Comparison of ENCODE assay signal across 2 cellular contexts in the genomic region with DNA sequence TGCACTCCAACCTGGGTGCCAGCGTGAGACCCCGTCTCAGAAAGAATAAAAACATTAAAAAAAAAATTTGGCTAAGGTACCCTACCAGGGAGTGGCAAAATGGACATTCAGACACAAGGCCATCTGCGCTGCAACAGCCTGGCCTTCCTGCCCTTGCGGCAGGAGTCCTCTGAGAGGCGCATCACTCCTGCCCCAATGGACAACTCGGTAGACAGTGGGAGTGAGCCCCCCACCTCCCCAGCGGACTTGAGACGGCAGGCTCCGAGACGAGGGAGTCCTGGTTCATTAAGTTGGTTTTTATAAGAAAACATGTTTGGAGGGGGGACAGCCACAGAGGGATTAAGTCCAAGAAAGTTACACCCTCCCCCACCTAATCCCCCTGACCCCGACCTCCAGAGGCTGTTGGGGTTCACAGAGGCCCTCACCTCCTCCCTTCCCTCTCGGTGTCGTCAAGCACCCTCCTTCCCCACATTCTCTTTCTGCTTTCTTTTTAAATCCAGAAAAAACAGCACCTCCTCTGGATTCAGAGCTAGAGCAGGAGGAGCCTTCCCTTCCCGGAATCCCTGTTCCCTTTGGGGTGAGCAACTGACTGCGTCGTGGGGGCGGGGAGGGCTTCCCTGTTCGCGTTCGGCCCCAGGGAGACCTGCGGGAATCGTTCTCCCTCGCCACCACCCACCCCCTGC.
TF ChIP-seq lines count a peak whose summit lies in the region.

No MANE protein-coding gene starts in this region.

TF ChIP-seq in A549, 52 proteins besides CTCF, POLR2A, EP300 and RAD21:
- TF ChIP-seq HOXA7 (CRISPR knock-in tag; IDR thresholded peaks at IDR 0.05), result peak; percentile 78; the same call in 1 of the 2 replicates
- no peak for TF ChIP-seq GATA3 (IDR thresholded peaks at IDR 0.05; ENCODE audit: borderline replicate concordance)
- no peak for TF ChIP-seq JUNB (IDR thresholded peaks at IDR 0.05)
- TF ChIP-seq CHD4 (IDR thresholded peaks at IDR 0.05; ENCODE audit: borderline replicate concordance), result no peak
- TF ChIP-seq POLR2AphosphoS2 (conservative IDR thresholded peaks at IDR 0.05; ENCODE audit: low read length), result 0 out of 2 replicates have a peak, but pooled peaks have one; percentile 10
- TF ChIP-seq, protein P1, sequence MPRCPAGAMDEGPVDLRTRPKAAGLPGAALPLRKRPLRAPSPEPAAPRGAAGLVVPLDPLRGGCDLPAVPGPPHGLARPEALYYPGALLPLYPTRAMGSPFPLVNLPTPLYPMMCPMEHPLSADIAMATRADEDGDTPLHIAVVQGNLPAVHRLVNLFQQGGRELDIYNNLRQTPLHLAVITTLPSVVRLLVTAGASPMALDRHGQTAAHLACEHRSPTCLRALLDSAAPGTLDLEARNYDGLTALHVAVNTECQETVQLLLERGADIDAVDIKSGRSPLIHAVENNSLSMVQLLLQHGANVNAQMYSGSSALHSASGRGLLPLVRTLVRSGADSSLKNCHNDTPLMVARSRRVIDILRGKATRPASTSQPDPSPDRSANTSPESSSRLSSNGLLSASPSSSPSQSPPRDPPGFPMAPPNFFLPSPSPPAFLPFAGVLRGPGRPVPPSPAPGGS (IDR thresholded peaks at IDR 0.05), result no peak
- TF ChIP-seq JUN (IDR thresholded peaks at IDR 0.05), result no peak
- TF ChIP-seq, protein P2, sequence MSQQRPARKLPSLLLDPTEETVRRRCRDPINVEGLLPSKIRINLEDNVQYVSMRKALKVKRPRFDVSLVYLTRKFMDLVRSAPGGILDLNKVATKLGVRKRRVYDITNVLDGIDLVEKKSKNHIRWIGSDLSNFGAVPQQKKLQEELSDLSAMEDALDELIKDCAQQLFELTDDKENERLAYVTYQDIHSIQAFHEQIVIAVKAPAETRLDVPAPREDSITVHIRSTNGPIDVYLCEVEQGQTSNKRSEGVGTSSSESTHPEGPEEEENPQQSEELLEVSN (IDR thresholded peaks at IDR 0.05; ENCODE audit: borderline replicate concordance, low read depth), result no peak

TF ChIP-seq in HCT116, 20 proteins besides CTCF, POLR2A, EP300 and RAD21:
- TF ChIP-seq TCF7L2 (IDR thresholded peaks at IDR 0.05; ENCODE audit: borderline replicate concordance, extremely low read depth, insufficient read depth, insufficient read length), result no peak
- TF ChIP-seq, protein P3, sequence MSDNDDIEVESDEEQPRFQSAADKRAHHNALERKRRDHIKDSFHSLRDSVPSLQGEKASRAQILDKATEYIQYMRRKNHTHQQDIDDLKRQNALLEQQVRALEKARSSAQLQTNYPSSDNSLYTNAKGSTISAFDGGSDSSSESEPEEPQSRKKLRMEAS (IDR thresholded peaks at IDR 0.05), result no peak
- TF ChIP-seq YY1 (IDR thresholded peaks at IDR 0.05; ENCODE audit: extremely low read depth, insufficient replicate concordance, low read depth, low read length), result no peak
- TF ChIP-seq, protein P4, sequence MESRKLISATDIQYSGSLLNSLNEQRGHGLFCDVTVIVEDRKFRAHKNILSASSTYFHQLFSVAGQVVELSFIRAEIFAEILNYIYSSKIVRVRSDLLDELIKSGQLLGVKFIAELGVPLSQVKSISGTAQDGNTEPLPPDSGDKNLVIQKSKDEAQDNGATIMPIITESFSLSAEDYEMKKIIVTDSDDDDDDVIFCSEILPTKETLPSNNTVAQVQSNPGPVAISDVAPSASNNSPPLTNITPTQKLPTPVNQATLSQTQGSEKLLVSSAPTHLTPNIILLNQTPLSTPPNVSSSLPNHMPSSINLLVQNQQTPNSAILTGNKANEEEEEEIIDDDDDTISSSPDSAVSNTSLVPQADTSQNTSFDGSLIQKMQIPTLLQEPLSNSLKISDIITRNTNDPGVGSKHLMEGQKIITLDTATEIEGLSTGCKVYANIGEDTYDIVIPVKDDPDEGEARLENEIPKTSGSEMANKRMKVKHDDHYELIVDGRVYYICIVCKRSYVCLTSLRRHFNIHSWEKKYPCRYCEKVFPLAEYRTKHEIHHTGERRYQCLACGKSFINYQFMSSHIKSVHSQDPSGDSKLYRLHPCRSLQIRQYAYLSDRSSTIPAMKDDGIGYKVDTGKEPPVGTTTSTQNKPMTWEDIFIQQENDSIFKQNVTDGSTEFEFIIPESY (IDR thresholded peaks at IDR 0.05; ENCODE audit: extremely low read depth, insufficient replicate concordance, low read length), result no peak
- TF ChIP-seq SP1 (IDR thresholded peaks at IDR 0.05; ENCODE audit: low read depth), result no peak
- TF ChIP-seq, protein P5, sequence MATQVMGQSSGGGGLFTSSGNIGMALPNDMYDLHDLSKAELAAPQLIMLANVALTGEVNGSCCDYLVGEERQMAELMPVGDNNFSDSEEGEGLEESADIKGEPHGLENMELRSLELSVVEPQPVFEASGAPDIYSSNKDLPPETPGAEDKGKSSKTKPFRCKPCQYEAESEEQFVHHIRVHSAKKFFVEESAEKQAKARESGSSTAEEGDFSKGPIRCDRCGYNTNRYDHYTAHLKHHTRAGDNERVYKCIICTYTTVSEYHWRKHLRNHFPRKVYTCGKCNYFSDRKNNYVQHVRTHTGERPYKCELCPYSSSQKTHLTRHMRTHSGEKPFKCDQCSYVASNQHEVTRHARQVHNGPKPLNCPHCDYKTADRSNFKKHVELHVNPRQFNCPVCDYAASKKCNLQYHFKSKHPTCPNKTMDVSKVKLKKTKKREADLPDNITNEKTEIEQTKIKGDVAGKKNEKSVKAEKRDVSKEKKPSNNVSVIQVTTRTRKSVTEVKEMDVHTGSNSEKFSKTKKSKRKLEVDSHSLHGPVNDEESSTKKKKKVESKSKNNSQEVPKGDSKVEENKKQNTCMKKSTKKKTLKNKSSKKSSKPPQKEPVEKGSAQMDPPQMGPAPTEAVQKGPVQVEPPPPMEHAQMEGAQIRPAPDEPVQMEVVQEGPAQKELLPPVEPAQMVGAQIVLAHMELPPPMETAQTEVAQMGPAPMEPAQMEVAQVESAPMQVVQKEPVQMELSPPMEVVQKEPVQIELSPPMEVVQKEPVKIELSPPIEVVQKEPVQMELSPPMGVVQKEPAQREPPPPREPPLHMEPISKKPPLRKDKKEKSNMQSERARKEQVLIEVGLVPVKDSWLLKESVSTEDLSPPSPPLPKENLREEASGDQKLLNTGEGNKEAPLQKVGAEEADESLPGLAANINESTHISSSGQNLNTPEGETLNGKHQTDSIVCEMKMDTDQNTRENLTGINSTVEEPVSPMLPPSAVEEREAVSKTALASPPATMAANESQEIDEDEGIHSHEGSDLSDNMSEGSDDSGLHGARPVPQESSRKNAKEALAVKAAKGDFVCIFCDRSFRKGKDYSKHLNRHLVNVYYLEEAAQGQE (IDR thresholded peaks at IDR 0.05; ENCODE audit: low read depth), result no peak
- TF ChIP-seq FOSL1 (IDR thresholded peaks at IDR 0.05; ENCODE audit: low read depth), result no peak
- no peak for TF ChIP-seq JUND (IDR thresholded peaks at IDR 0.05)
